In the genomic region with DNA sequence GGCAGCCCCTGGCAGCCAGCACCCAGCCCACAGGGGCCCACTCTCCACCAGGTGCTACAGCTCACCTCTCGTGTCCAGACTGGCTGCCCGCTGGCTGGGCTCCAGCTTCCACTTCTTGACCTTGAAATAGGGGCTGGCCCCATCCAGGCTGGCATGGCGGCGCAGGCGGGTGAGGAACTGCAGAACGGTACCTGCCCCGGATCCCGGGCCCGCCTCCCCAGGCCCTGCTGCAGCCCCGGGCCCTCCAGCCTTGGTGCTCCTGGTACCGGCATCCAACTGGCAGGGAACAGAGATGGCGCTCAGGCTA, we compare ENCODE assay signal across 20 cellular contexts. TPM values are rescaled to one million over a fixed set of nuclear protein-coding genes. Genes with fewer than 3 reads are reported as not detected.
"Had no signal": no experiment of that assay in that cellular context is flagged by ENCODE, and none has a peak within 500 bp of the region (broad histone marks: within the 10 kb centered on the region; RNA-seq: fewer than 3 reads in every experiment).

No MANE protein-coding gene starts in this region.

- H3K27ac ChIP-seq: prostate gland, testis had no signal

- H3K27me3 ChIP-seq: ascending aorta, testis had no signal

- H3K4me3 Mint-ChIP-seq: activated CD8-positive, alpha-beta T cell treated with anti-CD3 and anti-CD28 coated beads, Interleukin-2, amount 10 ng/mL, durations not matched to agents 7 days and 5 days; activated naive CD4-positive, alpha-beta T cell treated with anti-CD3 and anti-CD28 coated beads, Interleukin-2, amount 50 U/mL, for 24 hours; endodermal cell; naive thymus-derived CD4-positive, alpha-beta T cell; stimulated activated effector memory CD8-positive, alpha-beta T cell treated with anti-CD3 and anti-CD28 coated beads, Interleukin-12 subunit alpha, Interleukin-12 subunit beta, amount 100 ng/mL, for 72 hours; stimulated activated naive CD8-positive, alpha-beta T cell treated with anti-CD3 and anti-CD28 coated beads, Interleukin-15, amount 100 ng/mL, for 72 hours; T-cell had no signal

- H3K36me3 ChIP-seq: ascending aorta, prostate gland had no signal

- H3K9me3 Mint-ChIP-seq: activated naive CD4-positive, alpha-beta T cell treated with anti-CD3 and anti-CD28 coated beads, Interleukin-2, amount 50 U/mL, for 24 hours; endodermal cell; naive thymus-derived CD4-positive, alpha-beta T cell; stimulated activated effector memory CD8-positive, alpha-beta T cell treated with anti-CD3 and anti-CD28 coated beads, Interleukin-12 subunit alpha, Interleukin-12 subunit beta, amount 100 ng/mL, for 72 hours; stimulated activated naive CD8-positive, alpha-beta T cell treated with anti-CD3 and anti-CD28 coated beads, Interleukin-15, amount 100 ng/mL, for 72 hours; T-cell had no signal

- H3K4me3 ChIP-seq: ascending aorta, heart right ventricle, lung, prostate gland, skin epidermis, testis, upper lobe of left lung had no signal

- DNase-seq: activated CD4-positive, alpha-beta T cell treated with anti-CD3 and anti-CD28 coated beads for 1 hour; activated CD4-positive, alpha-beta T cell treated with anti-CD3 and anti-CD28 coated beads, Interleukin-2, amount 50 U/mL, for 1 hour; activated CD8-positive, alpha-beta T cell treated with anti-CD3 and anti-CD28 coated beads, Interleukin-2, amount 10 ng/mL, durations not matched to agents 7 days and 5 days; activated gamma-delta T cell treated with Interleukin-2 at 50 U/mL for 16 hours; activated T-cell treated with anti-CD3 and anti-CD28 coated beads, Interleukin-2, amount 50 U/mL, for 1 hour; cortex of kidney; endodermal cell; heart right ventricle; stimulated activated CD4-positive, alpha-beta T cell treated with anti-CD3 and anti-CD28 coated beads, Interleukin-1b, Interleukin-23, amount 100 ng/mL, for 48 hours; stimulated activated naive CD8-positive, alpha-beta T cell treated with anti-CD3 and anti-CD28 coated beads, Interleukin-15, amount 100 ng/mL, for 72 hours; T-cell had no signal

- H3K9me3 ChIP-seq: ascending aorta, heart right ventricle, prostate gland, testis, upper lobe of left lung had no signal

- H3K36me3 Mint-ChIP-seq: activated naive CD4-positive, alpha-beta T cell treated with anti-CD3 and anti-CD28 coated beads, Interleukin-2, amount 50 U/mL, for 24 hours; naive thymus-derived CD4-positive, alpha-beta T cell; T-cell had no signal

- ATAC-seq: activated CD8-positive, alpha-beta T cell treated with anti-CD3 and anti-CD28 coated beads, Interleukin-2, amount 10 ng/mL, durations not matched to agents 7 days and 5 days; naive thymus-derived CD4-positive, alpha-beta T cell; stimulated activated effector memory CD8-positive, alpha-beta T cell treated with anti-CD3 and anti-CD28 coated beads, Interleukin-12 subunit alpha, Interleukin-12 subunit beta, amount 100 ng/mL, for 72 hours; stimulated activated naive CD8-positive, alpha-beta T cell treated with anti-CD3 and anti-CD28 coated beads, Interleukin-15, amount 100 ng/mL, for 72 hours; T-cell had no signal

- H3K27ac Mint-ChIP-seq: activated CD8-positive, alpha-beta T cell treated with anti-CD3 and anti-CD28 coated beads, Interleukin-2, amount 10 ng/mL, durations not matched to agents 7 days and 5 days; activated naive CD4-positive, alpha-beta T cell treated with anti-CD3 and anti-CD28 coated beads, Interleukin-2, amount 50 U/mL, for 24 hours; endodermal cell; naive thymus-derived CD4-positive, alpha-beta T cell; stimulated activated effector memory CD8-positive, alpha-beta T cell treated with anti-CD3 and anti-CD28 coated beads, Interleukin-12 subunit alpha, Interleukin-12 subunit beta, amount 100 ng/mL, for 72 hours; T-cell had no signal

RNA-seq across cellular contexts. Expression of a gene that starts 4.5 kb away (rescaled TPM):
- polyA plus RNA-seq: naive thymus-derived CD4-positive, alpha-beta T cell had no signal
